2 cellular contexts compared by ENCODE assay signal in genomic region chr16:88989852-88990547, GRCh38.
TF ChIP-seq lines count a peak whose summit lies in the region.

No MANE protein-coding gene starts in this region.

TF ChIP-seq in IMR-90, 13 proteins besides CTCF, POLR2A, EP300 and RAD21:
- no peak for TF ChIP-seq FOS (IDR thresholded peaks at IDR 0.05; ENCODE audit: low read depth, low read length)
- no peak for TF ChIP-seq RFX5 (IDR thresholded peaks at IDR 0.05; ENCODE audit: low read depth, low read length)
- no peak for TF ChIP-seq ELK1 (IDR thresholded peaks at IDR 0.05; ENCODE audit: borderline replicate concordance, low read depth, low read length)
- no peak for TF ChIP-seq NFE2L2 (IDR thresholded peaks at IDR 0.05; ENCODE audit: low read depth, low read length)
- no peak for TF ChIP-seq CEBPB (IDR thresholded peaks at IDR 0.05; ENCODE audit: low read depth, low read length)
- TF ChIP-seq MAZ (IDR thresholded peaks at IDR 0.05; ENCODE audit: borderline replicate concordance, low read depth, low read length) = no peak
- no peak for TF ChIP-seq MAFK (IDR thresholded peaks at IDR 0.05; ENCODE audit: low read depth, low read length)
- TF ChIP-seq MXI1 (IDR thresholded peaks at IDR 0.05; ENCODE audit: borderline replicate concordance, low read depth, low read length) = no peak
- no peak for TF ChIP-seq RCOR1 (IDR thresholded peaks at IDR 0.05; ENCODE audit: insufficient replicate concordance, low read length)
- TF ChIP-seq SMC3 (IDR thresholded peaks at IDR 0.05; ENCODE audit: low read depth, low read length) = no peak
- no peak for TF ChIP-seq USF2 (IDR thresholded peaks at IDR 0.05; ENCODE audit: low read depth, low read length)
- TF ChIP-seq CHD1 (IDR thresholded peaks at IDR 0.05; ENCODE audit: low read depth, low read length) = no peak
- no peak for TF ChIP-seq BHLHE40 (IDR thresholded peaks at IDR 0.05; ENCODE audit: low read depth, low read length)

TF ChIP-seq in H1, 55 proteins besides CTCF, POLR2A, EP300 and RAD21:
- TF ChIP-seq RFX5 (IDR thresholded peaks at IDR 0.05; ENCODE audit: borderline replicate concordance, low read depth, low read length) (no peak), KDM1A (IDR thresholded peaks at IDR 0.05; ENCODE audit: borderline replicate concordance, low read length) (peak; percentile 57; the same call in 1 of the 2 replicates)
TF ChIP-seq in H1: peak in this region for 1.
